In genomic region chr6:21500894-21501293, GRCh38 we compare ENCODE assay signal across 20 cellular contexts.
DNase-seq lines count a peak whose midpoint lies in the region; ATAC-seq and TF ChIP-seq lines count a peak whose summit lies in the region.
"Had no signal": no experiment of that assay in that cellular context is flagged by ENCODE, and none has a peak within 500 bp of the region (broad histone marks: within the 10 kb centered on the region; RNA-seq: fewer than 3 reads in every experiment).

No MANE protein-coding gene starts in this region.

- H3K9me3 ChIP-seq in upper lobe of right lung = no peaks in the 10 kb centered on the region

- no peaks in the 10 kb centered on the region for H3K27me3 Mint-ChIP-seq in brain
- H3K27me3 Mint-ChIP-seq: type B pancreatic cell had no signal

- peak overlapping the region in 3 of 5 experiments; percentile 53 to 76 (median 64) for H3K27ac Mint-ChIP-seq in brain
- no peak overlapping the region for H3K27ac Mint-ChIP-seq in activated naive CD4-positive, alpha-beta T cell treated with anti-CD3 and anti-CD28 coated beads, Interleukin-2, amount 50 U/mL, for 72 hours
- H3K27ac Mint-ChIP-seq: activated T-cell treated with anti-CD3 and anti-CD28 coated beads, Interleukin-2, amount 50 U/mL, for 24 hours; type B pancreatic cell had no signal

- no peak overlapping the region for H3K4me3 Mint-ChIP-seq in brain
- H3K4me3 Mint-ChIP-seq: activated T-cell treated with anti-CD3 and anti-CD28 coated beads, Interleukin-2, amount 50 U/mL, for 24 hours; type B pancreatic cell had no signal

- H3K27me3 ChIP-seq in upper lobe of right lung = no peaks in the 10 kb centered on the region

- H3K36me3 Mint-ChIP-seq in brain = no peaks in the 10 kb centered on the region
- no peaks in the 10 kb centered on the region for H3K36me3 Mint-ChIP-seq in activated naive CD4-positive, alpha-beta T cell treated with anti-CD3 and anti-CD28 coated beads, Interleukin-2, amount 50 U/mL, for 72 hours
- H3K36me3 Mint-ChIP-seq: type B pancreatic cell had no signal

- H3K27ac ChIP-seq in upper lobe of right lung = no peak overlapping the region
- H3K27ac ChIP-seq: GM23248, RWPE1 had no signal

- no peak overlapping the region for H3K4me3 ChIP-seq in upper lobe of right lung
- H3K4me3 ChIP-seq: GM23248, K562 had no signal

- TF ChIP-seq CTCF in brain (conservative IDR thresholded peaks at IDR 0.05) (no peak), upper lobe of right lung (IDR thresholded peaks at IDR 0.05) (no peak)

- no peaks in the 10 kb centered on the region for H3K36me3 ChIP-seq in upper lobe of right lung

- H3K4me1 ChIP-seq in upper lobe of right lung = no peaks in the 10 kb centered on the region

- ATAC-seq in upper lobe of right lung = peak; percentile 25
- ATAC-seq in activated naive CD4-positive, alpha-beta T cell treated with anti-CD3 and anti-CD28 coated beads, Interleukin-2, amount 50 U/mL, for 72 hours = no peak
- ATAC-seq: K562 had no signal

- peaks cover 38% of the 10 kb centered on the region for H3K4me1 Mint-ChIP-seq in brain

- peaks cover 0 to 8% (median 0%) of the 10 kb centered on the region in 5 experiments for H3K9me3 Mint-ChIP-seq in brain
- no peaks in the 10 kb centered on the region for H3K9me3 Mint-ChIP-seq in activated naive CD4-positive, alpha-beta T cell treated with anti-CD3 and anti-CD28 coated beads, Interleukin-2, amount 50 U/mL, for 72 hours
- H3K9me3 Mint-ChIP-seq: activated T-cell treated with anti-CD3 and anti-CD28 coated beads, Interleukin-2, amount 50 U/mL, for 24 hours had no signal

- DNase-seq in NCI-H1105 (lab: John Stamatoyannopoulos, UW) (peak; percentile 100), NCI-H2171 (lab: John Stamatoyannopoulos, UW) (peak; percentile 91), upper lobe of right lung (no peak), NK-92 (lab: John Stamatoyannopoulos, UW; ENCODE audit: unreplicated experiment) (no peak), A172 (ENCODE audit: low spot score) (no peak)
- no peak for DNase-seq in activated naive CD4-positive, alpha-beta T cell treated with anti-CD3 and anti-CD28 coated beads, Interleukin-2, amount 50 U/mL, for 72 hours (ENCODE audit: low spot score in 2 of 2)
- DNase-seq: activated CD4-positive, alpha-beta T cell treated with anti-CD3 and anti-CD28 coated beads for 48 hours; activated T-cell treated with anti-CD3 and anti-CD28 coated beads, Interleukin-2, amount 50 U/mL, for 24 hours; C1 segment of cervical spinal cord; cerebellar nuclear complex; glutamatergic neuron; GM23248; islet precursor cell; posterior cingulate gyrus; stimulated activated CD8-positive, alpha-beta memory T cell treated with anti-CD3 and anti-CD28 coated beads, Interleukin-4, amount 100 ng/mL, for 48 hours; T-helper 2 cell had no signal

- intact Hi-C loops in upper lobe of right lung (cut with DNase I) = no loop called here

Comparison
In these comparisons a context has a peak if more than half of its experiments do, and no peak if none do; other contexts are left out.
1. DNase-seq: peak in NCI-H1105 (single experiment) and NCI-H2171 (single experiment); none in upper lobe of right lung (single experiment), activated naive CD4-positive, alpha-beta T cell treated with anti-CD3 and anti-CD28 coated beads, Interleukin-2, amount 50 U/mL, for 72 hours (0 of 2), NK-92 (single experiment) and A172 (single experiment).
2. H3K27ac Mint-ChIP-seq: peak in brain (3 of 5); none in activated naive CD4-positive, alpha-beta T cell treated with anti-CD3 and anti-CD28 coated beads, Interleukin-2, amount 50 U/mL, for 72 hours (0 of 2).